Comparison of ENCODE assay signal across 8 cellular contexts in genomic region chr9:36092509-36093215, GRCh38. TPM values are rescaled to one million over a fixed set of nuclear protein-coding genes. Genes with fewer than 3 reads are reported as not detected.
A peak's percentile ranks its signal among the peaks of the same experiment; 100 is the strongest.
DNase-seq lines count a peak whose midpoint lies in the region; ATAC-seq and TF ChIP-seq lines count a peak whose summit lies in the region.

No MANE protein-coding gene starts in this region.

- H3K27ac ChIP-seq in GM23338 (ENCODE audit: low read depth), result peak overlapping the region; percentile 11

- H3K4me3 Mint-ChIP-seq in GM23338 (no peak overlapping the region), progenitor cell of endocrine pancreas (ENCODE audit: low read depth) (no peak overlapping the region)

- no peaks in the 10 kb centered on the region for H3K36me3 ChIP-seq in GM23338 (ENCODE audit: insufficient read depth)

- TF ChIP-seq CTCF in GM10266 (IDR thresholded peaks at IDR 0.05; ENCODE audit: control insufficient read depth, insufficient read depth, low read depth, missing control alignments) (no peak), GM23338 (conservative IDR thresholded peaks at IDR 0.05; ENCODE audit: low read depth in 2 of 2) (no peak), progenitor cell of endocrine pancreas (IDR thresholded peaks at IDR 0.05; ENCODE audit: unreplicated experiment) (no peak)

- no peak for ATAC-seq in GM23338

- H3K4me1 Mint-ChIP-seq in GM23338, result peaks cover 25% of the 10 kb centered on the region
- peaks cover 3% of the 10 kb centered on the region for H3K4me1 Mint-ChIP-seq in progenitor cell of endocrine pancreas (ENCODE audit: low read depth)

- H2AFZ ChIP-seq in GM23338, result no peak overlapping the region

- DNase-seq in GM10266 (ENCODE audit: extremely low spot score) (peak; percentile 62), GM23338 (ENCODE audit: low spot score) (peak; percentile 24), NOMO-1 treated with DMSO at 0.1 percent for 48 hours (lab: John Stamatoyannopoulos, UW; ENCODE audit: unreplicated experiment) (peak; percentile 97), NCI-H226 (no peak), progenitor cell of endocrine pancreas (ENCODE audit: low spot score, unreplicated experiment) (no peak), NCI-H524 treated with DMSO at 0.1 percent for 48 hours (lab: John Stamatoyannopoulos, UW) (no peak)
- DNase-seq in central memory CD4-positive, alpha-beta T cell, result peak; percentile 31
- peak; percentile 6 to 29 (median 7) for DNase-seq in stimulated activated CD4-positive, alpha-beta T cell treated with anti-CD3 and anti-CD28 coated beads, TNF-alpha, amount 100 ng/mL, for 48 hours (ENCODE audit: low read depth in 3 of 3)

- H3K4me1 ChIP-seq in GM23338 (ENCODE audit: insufficient read depth), result peaks cover 22% of the 10 kb centered on the region

- H3K9me2 ChIP-seq in GM23338 (ENCODE audit: insufficient read depth), result no peaks in the 10 kb centered on the region

- no peaks in the 10 kb centered on the region for H3K27me3 ChIP-seq in GM23338 (ENCODE audit: insufficient read depth)

- peak overlapping the region; percentile 42; the same call in 1 of the 2 replicates for H3K4me2 ChIP-seq in GM23338

- H3K79me2 ChIP-seq in GM23338 (replicated peaks; ENCODE audit: insufficient read depth), result no peaks in the 10 kb centered on the region

- H3K36me3 Mint-ChIP-seq in GM23338 (ENCODE audit: low read depth), result peaks cover 1% of the 10 kb centered on the region; the same call in 1 of the 3 replicates
- H3K36me3 Mint-ChIP-seq in progenitor cell of endocrine pancreas (ENCODE audit: insufficient read depth), result peaks cover 5% of the 10 kb centered on the region

- no peaks in the 10 kb centered on the region for H4K20me1 ChIP-seq in GM23338 (replicated peaks; ENCODE audit: insufficient read depth)

- no peaks in the 10 kb centered on the region for H3F3A ChIP-seq in GM23338 (replicated peaks; ENCODE audit: low read depth)

- peaks cover under 1% of the 10 kb centered on the region for H3K27me3 Mint-ChIP-seq in GM23338 (ENCODE audit: insufficient read depth, low read depth, poor library complexity)
- no peaks in the 10 kb centered on the region for H3K27me3 Mint-ChIP-seq in progenitor cell of endocrine pancreas

- H3K27ac Mint-ChIP-seq in GM23338 (peak overlapping the region; percentile 83), progenitor cell of endocrine pancreas (no peak overlapping the region)

- no peak overlapping the region for H3K4me3 ChIP-seq in GM23338

- no peaks in the 10 kb centered on the region for H3K9me3 Mint-ChIP-seq in GM23338
- no peaks in the 10 kb centered on the region for H3K9me3 Mint-ChIP-seq in progenitor cell of endocrine pancreas (ENCODE audit: low read depth)

TF ChIP-seq in GM23338, 12 proteins besides CTCF, POLR2A, EP300 and RAD21:
- TF ChIP-seq ZNF331 (CRISPR knock-in tag; IDR thresholded peaks at IDR 0.05; ENCODE audit: low read depth) (no peak), STAT1 (IDR thresholded peaks at IDR 0.05; ENCODE audit: unreplicated experiment) (no peak), CREB1 (CRISPR knock-in tag; IDR thresholded peaks at IDR 0.05; ENCODE audit: low read depth) (no peak), JUNB (IDR thresholded peaks at IDR 0.05; ENCODE audit: unreplicated experiment) (no peak), ETS1 (IDR thresholded peaks at IDR 0.05) (no peak), POLR2AphosphoS5 (IDR thresholded peaks at IDR 0.05; ENCODE audit: low read depth) (no peak), EZH2 (IDR thresholded peaks at IDR 0.05; ENCODE audit: low read depth, unreplicated experiment) (no peak)

RNA-seq across cellular contexts. Expression of gene GLIPR2, which starts 43.9 kb away (rescaled TPM):
- 4.4 and 5.1 TPM in 2 replicates for total RNA-seq in GM23338 (2014; rRNA removed; shearing (Covaris generic))
- polyA plus RNA-seq in GM23338 (2016; fragmentation: Nextera tagmentation; extraction: Ambion mirVana), result 5.7 and 7.0 TPM in 2 replicates
- 7.3 TPM in 2 replicates for total RNA-seq in progenitor cell of endocrine pancreas

RNA-seq across cellular contexts. Expression of gene RECK, which starts 55.9 kb away (rescaled TPM):
- total RNA-seq in GM23338 (2014; rRNA removed; shearing (Covaris generic)), result 8.1 and 8.6 TPM in 2 replicates
- 11.3 and 11.6 TPM in 2 replicates for polyA plus RNA-seq in GM23338 (2016; fragmentation: Nextera tagmentation; extraction: Ambion mirVana)
- total RNA-seq in progenitor cell of endocrine pancreas, result 6.9 and 7.1 TPM in 2 replicates

Comparison
In these comparisons a context has a peak if more than half of its experiments do, and no peak if none do; other contexts are left out.
1. DNase-seq: peak in GM10266 (single experiment), GM23338 (single experiment), NOMO-1 treated with DMSO at 0.1 percent for 48 hours (single experiment), central memory CD4-positive, alpha-beta T cell (single experiment) and stimulated activated CD4-positive, alpha-beta T cell treated with anti-CD3 and anti-CD28 coated beads, TNF-alpha, amount 100 ng/mL, for 48 hours (3 of 3); none in NCI-H226 (single experiment), progenitor cell of endocrine pancreas (single experiment) and NCI-H524 treated with DMSO at 0.1 percent for 48 hours (single experiment).